6 cellular contexts compared by ENCODE assay signal in the genomic region with DNA sequence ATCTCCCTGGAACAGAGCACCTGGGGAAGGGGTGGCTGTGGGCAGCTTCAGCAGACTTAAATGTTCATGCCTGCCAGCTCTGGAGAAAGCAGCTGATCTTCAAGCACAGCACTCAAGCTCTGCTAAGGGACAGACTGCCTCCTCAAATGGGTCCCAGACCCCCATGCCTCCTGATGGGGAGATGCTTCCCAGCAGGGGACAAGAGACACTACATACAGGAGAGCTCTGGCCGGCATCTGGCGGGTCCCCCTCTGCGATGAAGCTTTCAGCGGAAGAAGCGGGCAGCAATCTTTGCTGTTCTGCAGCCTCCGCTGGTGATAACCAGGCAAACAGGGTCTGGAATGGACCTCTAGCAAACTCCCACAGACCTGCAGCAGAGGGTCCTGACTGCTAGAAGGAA.
"Had no signal": no experiment of that assay in that cellular context is flagged by ENCODE, and none has a peak within 500 bp of the region (broad histone marks: within the 10 kb centered on the region; RNA-seq: fewer than 3 reads in every experiment).

No MANE protein-coding gene starts in this region.

- ATAC-seq: HepG2, K562 had no signal

- H3K27ac ChIP-seq: HL-60 had no signal

- DNase-seq: IMR-90, KBM-7, KG1 had no signal

- H3K4me3 ChIP-seq: K562 had no signal
